In genomic region chr5:132369012-132369470, GRCh38 we compare ENCODE assay signal across 8 cellular contexts. TPM values are rescaled to one million over a fixed set of nuclear protein-coding genes. Genes with fewer than 3 reads are reported as not detected.
DNase-seq lines count a peak whose midpoint lies in the region; ATAC-seq and TF ChIP-seq lines count a peak whose summit lies in the region.

No MANE protein-coding gene starts in this region.

- H3K27ac Mint-ChIP-seq in CD4-positive, alpha-beta T cell: peak overlapping the region; percentile 60

- intact Hi-C loops in CD4-positive, alpha-beta T cell (cut with DNase I, micrococcal nuclease): no loop called here
- intact Hi-C loops in right lobe of liver (cut with DNase I): no loop called here
- intact Hi-C loops in transverse colon (cut with DNase I; ENCODE audit: low total_unique reads): no loop called here
- intact Hi-C loops in head of caudate nucleus (cut with DNase I): no loop called here

- 1% methylated on average over 8 of the region's 9 CpGs for WGBS in right lobe of liver (ENCODE audit: insufficient coverage, low coverage, low lambda C conversion rate, missing lambda C conversion rate)
- 9 to 21% methylated on average over 5 to 8 of the region's 9 CpGs for WGBS in transverse colon (ENCODE audit: low coverage in 1 of 2), 2 donors

- peaks cover 26% of the 10 kb centered on the region for H3K4me1 Mint-ChIP-seq in CD4-positive, alpha-beta T cell (ENCODE audit: low read depth)

- CTCF ChIA-PET in CD4-positive, alpha-beta T cell (lab: Charles Lee): interaction anchor here (0.8 to 1.6 kb wide), 3 partner anchors 18 to 451 kb away, joined by 3 to 8 read pairs (median 5); no protein-coding TSS in a partner anchor

- no peak for TF ChIP-seq POLR2A in right lobe of liver (IDR thresholded peaks at IDR 0.05)
- TF ChIP-seq POLR2A in transverse colon (IDR thresholded peaks at IDR 0.05): no peak

- TF ChIP-seq CTCF in CD4-positive, alpha-beta T cell (IDR thresholded peaks at IDR 0.05): no peak
- TF ChIP-seq CTCF in right lobe of liver (IDR thresholded peaks at IDR 0.05) (no peak), transverse colon (IDR thresholded peaks at IDR 0.05) (no peak)

- H3K36me3 ChIP-seq in right lobe of liver (no peaks in the 10 kb centered on the region), transverse colon (no peaks in the 10 kb centered on the region)

- TF ChIP-seq EP300 in transverse colon (IDR thresholded peaks at IDR 0.05; ENCODE audit: low read depth): no peak

- H3K4me3 Mint-ChIP-seq in CD4-positive, alpha-beta T cell: peak overlapping the region; percentile 91

- H3K27me3 Mint-ChIP-seq in CD4-positive, alpha-beta T cell: no peaks in the 10 kb centered on the region

- POLR2A ChIA-PET in CD4-positive, alpha-beta T cell (lab: Charles Lee): interaction anchor here (0.6 to 2.6 kb wide), 19 partner anchors 13 to 682 kb away, joined by 3 to 22 read pairs (median 3); partner anchors contain the start of genes CCNI2, HSPA4, IRF1 and RAD50

- H3K27ac ChIP-seq in CD4-positive, alpha-beta T cell (ENCODE audit: low read depth, low read length): peak overlapping the region; percentile 41
- peak overlapping the region; percentile 30 for H3K27ac ChIP-seq in angular gyrus (ENCODE audit: low read depth, low read length)
- peak overlapping the region; percentile 69 to 88 (median 78) for H3K27ac ChIP-seq in right lobe of liver
- peak overlapping the region; percentile 87 to 93 (median 90) for H3K27ac ChIP-seq in transverse colon

- in situ Hi-C loops in transverse colon (cut with MboI; ENCODE audit: low pct_ligation_motif_present in 1 of 4, low pct_unique_long_range_greater_than_20kb in 1 of 4, low sequenced_read_pairs in 3 of 4): no loop called here

- peaks cover 7% of the 10 kb centered on the region for H3K36me3 Mint-ChIP-seq in CD4-positive, alpha-beta T cell (ENCODE audit: low read depth)

- peak overlapping the region; percentile 79 to 83 (median 82) for H3K4me3 ChIP-seq in right lobe of liver
- H3K4me3 ChIP-seq in transverse colon: peak overlapping the region; percentile 57 to 70 (median 64)

- no peak for DNase-seq in CD4-positive, alpha-beta T cell
- DNase-seq in right lobe of liver (no peak), transverse colon (no peak), activated gamma-delta T cell (lab: John Stamatoyannopoulos, UW) (no peak), head of caudate nucleus (no peak)
- no peak for DNase-seq in stimulated activated CD4-positive, alpha-beta T cell treated with anti-CD3 and anti-CD28 coated beads, Interleukin-4, amount 100 ng/mL, for 1 hour

- H3K9me3 ChIP-seq in CD4-positive, alpha-beta T cell (ENCODE audit: control insufficient read depth, low read length): no peaks in the 10 kb centered on the region
- no peaks in the 10 kb centered on the region for H3K9me3 ChIP-seq in right lobe of liver
- H3K9me3 ChIP-seq in transverse colon: no peaks in the 10 kb centered on the region

- peaks cover 0 to 41% (median 19%) of the 10 kb centered on the region in 4 donors for H3K4me1 ChIP-seq in right lobe of liver
- peaks cover 5 to 44% (median 42%) of the 10 kb centered on the region in 4 donors for H3K4me1 ChIP-seq in transverse colon

- H3K9me3 Mint-ChIP-seq in CD4-positive, alpha-beta T cell: no peaks in the 10 kb centered on the region

- no peaks in the 10 kb centered on the region for H3K27me3 ChIP-seq in CD4-positive, alpha-beta T cell (ENCODE audit: control insufficient read depth, insufficient read depth, low read length)
- H3K27me3 ChIP-seq in right lobe of liver: no peaks in the 10 kb centered on the region
- H3K27me3 ChIP-seq in transverse colon: no peaks in the 10 kb centered on the region

- no peak for ATAC-seq in CD4-positive, alpha-beta T cell (ENCODE audit: poor library complexity)
- ATAC-seq in HG03139 (IDR thresholded peaks at IDR 0.05; ENCODE audit: unreplicated experiment) (peak; percentile 36), right lobe of liver (peak; percentile 4 to 41 (median 38))

RNA-seq across cellular contexts. Expression of gene SLC22A5, which starts 0.5 kb away (rescaled TPM):
- 1 to 10 TPM; 4.3 to 4.5 TPM for total RNA-seq in CD4-positive, alpha-beta T cell
- total RNA-seq in right lobe of liver: 10 to 100 TPM in 1 of 6 experiments, 1 to 10 TPM in 5; 4.7 to 11.1 (median 6.5) TPM
- total RNA-seq in transverse colon: 100 to 1,000 TPM in 1 of 4 donors, 10 to 100 TPM in 3; 34.6 to 129 (median 67.8) TPM

Comparison
In these comparisons a context has a peak if more than half of its experiments do, and no peak if none do; other contexts are left out.
1. H3K27ac ChIP-seq: peak in every context shown above with its lines; median percentile 90 in transverse colon; 78 in right lobe of liver; 41 in CD4-positive, alpha-beta T cell; 30 in angular gyrus.